In genomic region chr20:58888103-58888502, GRCh38 we compare ENCODE assay signal across 2 cellular contexts.
TF ChIP-seq lines count a peak whose summit lies in the region.

No MANE protein-coding gene starts in this region.

TF ChIP-seq in K562, 482 proteins besides CTCF, POLR2A, EP300 and RAD21 (continued from another document and continues in another):
- no peak for TF ChIP-seq MED1 (CRISPR knock-in tag; IDR thresholded peaks at IDR 0.05; ENCODE audit: borderline replicate concordance)
- no peak for TF ChIP-seq NCOA6 (IDR thresholded peaks at IDR 0.05)
- TF ChIP-seq, protein P1, sequence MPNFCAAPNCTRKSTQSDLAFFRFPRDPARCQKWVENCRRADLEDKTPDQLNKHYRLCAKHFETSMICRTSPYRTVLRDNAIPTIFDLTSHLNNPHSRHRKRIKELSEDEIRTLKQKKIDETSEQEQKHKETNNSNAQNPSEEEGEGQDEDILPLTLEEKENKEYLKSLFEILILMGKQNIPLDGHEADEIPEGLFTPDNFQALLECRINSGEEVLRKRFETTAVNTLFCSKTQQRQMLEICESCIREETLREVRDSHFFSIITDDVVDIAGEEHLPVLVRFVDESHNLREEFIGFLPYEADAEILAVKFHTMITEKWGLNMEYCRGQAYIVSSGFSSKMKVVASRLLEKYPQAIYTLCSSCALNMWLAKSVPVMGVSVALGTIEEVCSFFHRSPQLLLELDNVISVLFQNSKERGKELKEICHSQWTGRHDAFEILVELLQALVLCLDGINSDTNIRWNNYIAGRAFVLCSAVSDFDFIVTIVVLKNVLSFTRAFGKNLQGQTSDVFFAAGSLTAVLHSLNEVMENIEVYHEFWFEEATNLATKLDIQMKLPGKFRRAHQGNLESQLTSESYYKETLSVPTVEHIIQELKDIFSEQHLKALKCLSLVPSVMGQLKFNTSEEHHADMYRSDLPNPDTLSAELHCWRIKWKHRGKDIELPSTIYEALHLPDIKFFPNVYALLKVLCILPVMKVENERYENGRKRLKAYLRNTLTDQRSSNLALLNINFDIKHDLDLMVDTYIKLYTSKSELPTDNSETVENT (CRISPR knock-in tag; IDR thresholded peaks at IDR 0.05), result no peak
- TF ChIP-seq ZBTB2 (IDR thresholded peaks at IDR 0.05), result no peak
- TF ChIP-seq NR0B1 (IDR thresholded peaks at IDR 0.05; ENCODE audit: partially characterized antibody), result no peak
- no peak for TF ChIP-seq MTA2 (IDR thresholded peaks at IDR 0.05; ENCODE audit: low read depth)
- TF ChIP-seq TARDBP (IDR thresholded peaks at IDR 0.05), result no peak
- no peak for TF ChIP-seq HNRNPLL (IDR thresholded peaks at IDR 0.05; ENCODE audit: low read depth, low read length, poor library complexity, severe bottlenecking)
- no peak for TF ChIP-seq NCOA4 (IDR thresholded peaks at IDR 0.05; ENCODE audit: partially characterized antibody)
- TF ChIP-seq, protein P2, sequence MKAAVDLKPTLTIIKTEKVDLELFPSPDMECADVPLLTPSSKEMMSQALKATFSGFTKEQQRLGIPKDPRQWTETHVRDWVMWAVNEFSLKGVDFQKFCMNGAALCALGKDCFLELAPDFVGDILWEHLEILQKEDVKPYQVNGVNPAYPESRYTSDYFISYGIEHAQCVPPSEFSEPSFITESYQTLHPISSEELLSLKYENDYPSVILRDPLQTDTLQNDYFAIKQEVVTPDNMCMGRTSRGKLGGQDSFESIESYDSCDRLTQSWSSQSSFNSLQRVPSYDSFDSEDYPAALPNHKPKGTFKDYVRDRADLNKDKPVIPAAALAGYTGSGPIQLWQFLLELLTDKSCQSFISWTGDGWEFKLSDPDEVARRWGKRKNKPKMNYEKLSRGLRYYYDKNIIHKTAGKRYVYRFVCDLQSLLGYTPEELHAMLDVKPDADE (conservative IDR thresholded peaks at IDR 0.05; ENCODE audit: control insufficient read depth, low read depth, low read length), result no peak
- no peak for TF ChIP-seq ZNF239 (CRISPR knock-in tag; IDR thresholded peaks at IDR 0.05)

TF ChIP-seq in GM12891, 5 proteins besides CTCF, POLR2A, EP300 and RAD21:
- TF ChIP-seq POLR2AphosphoS5 (IDR thresholded peaks at IDR 0.05; ENCODE audit: low read depth, low read length) (no peak), POU2F2 (IDR thresholded peaks at IDR 0.05; ENCODE audit: low read depth, low read length) (no peak), PAX5 (IDR thresholded peaks at IDR 0.05; ENCODE audit: insufficient read depth, low read length, severe bottlenecking) (no peak), SPI1 (IDR thresholded peaks at IDR 0.05; ENCODE audit: low read depth, low read length) (no peak), TAF1 (IDR thresholded peaks at IDR 0.05; ENCODE audit: low read depth, low read length) (no peak)
